ENCODE assay signal across 8 cellular contexts in the genomic region with DNA sequence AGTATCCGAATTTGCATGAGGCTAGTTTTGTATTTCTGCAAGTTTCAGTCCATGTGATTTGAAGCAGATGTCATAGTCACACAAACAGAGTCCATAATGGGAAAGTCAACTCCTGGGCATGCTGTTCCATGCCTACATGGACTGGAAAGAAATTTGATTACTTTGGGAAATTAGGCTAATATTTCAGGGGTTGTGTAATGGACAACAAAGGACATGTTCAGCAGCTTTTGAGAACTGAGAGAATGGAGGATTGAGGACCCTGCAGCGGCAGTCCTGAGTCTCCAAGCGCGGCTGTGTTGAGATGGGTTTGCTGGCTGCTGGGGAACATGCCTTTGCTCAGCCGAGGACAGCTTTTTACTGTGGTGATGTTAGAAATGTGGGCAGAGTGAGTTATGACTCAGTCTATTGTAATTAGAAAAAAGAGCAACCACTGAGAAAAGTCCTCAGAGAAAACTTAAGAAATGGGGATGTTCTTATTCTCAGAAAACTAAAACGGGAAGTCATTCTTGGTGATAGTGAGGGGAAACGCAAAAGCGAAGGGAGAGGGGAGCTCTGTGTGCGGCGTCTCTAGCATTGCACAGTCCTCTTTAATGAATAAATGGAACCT.
DNase-seq lines count a peak whose midpoint lies in the region; ATAC-seq and TF ChIP-seq lines count a peak whose summit lies in the region.

No MANE protein-coding gene starts in this region.

- CTCF ChIA-PET in GM10248 (lab: Yijun Ruan, JAX): interaction anchor here (1.1 to 3.1 kb wide), 10 partner anchors 8 to 36 kb away, joined by 3 to 24 read pairs (median 6); no protein-coding TSS in a partner anchor

- DNase-seq in GM10248 (ENCODE audit: extremely low spot score) (peak; percentile 74), KG1 (lab: John Stamatoyannopoulos, UW) (peak; percentile 58), naive B cell (peak; percentile 65), DMS153 (lab: John Stamatoyannopoulos, UW) (no peak), DMS 273 treated with DMSO at 0.1 percent for 48 hours (lab: John Stamatoyannopoulos, UW) (no peak), glomerular visceral epithelial cell (ENCODE audit: extremely low spot score) (no peak)
- peak; percentile 40 for DNase-seq in activated naive CD4-positive, alpha-beta T cell treated with anti-CD3 and anti-CD28 coated beads, Interleukin-2, amount 50 U/mL, for 16 hours

- no peaks in the 10 kb centered on the region for H3K9me3 Mint-ChIP-seq in naive B cell

- peak; percentile 85 for ATAC-seq in GM21528 (IDR thresholded peaks at IDR 0.05; ENCODE audit: low FRiP score, unreplicated experiment)
- peak; percentile 84 to 86 for ATAC-seq in naive B cell (ENCODE audit: low read depth in 2 of 2)

- no peaks in the 10 kb centered on the region for H3K27me3 Mint-ChIP-seq in naive B cell

- POLR2A ChIA-PET in GM10248 (lab: Yijun Ruan, JAX): interaction anchor here (0.8 to 4.3 kb wide), 7 partner anchors 9 to 37 kb away, joined by 5 to 55 read pairs (median 7); no protein-coding TSS in a partner anchor

- no peaks in the 10 kb centered on the region for H3K36me3 Mint-ChIP-seq in naive B cell

- TF ChIP-seq CTCF in GM10248 (IDR thresholded peaks at IDR 0.05; ENCODE audit: control extremely low read depth, extremely low read depth, low read depth, missing control alignments): no peak

- H3K27ac Mint-ChIP-seq in naive B cell: peak overlapping the region; percentile 69 to 97 (median 89)

- peak overlapping the region; percentile 52 to 88 (median 80) for H3K4me3 Mint-ChIP-seq in naive B cell

- peaks cover 29 to 42% (median 39%) of the 10 kb centered on the region in 3 donors for H3K4me1 Mint-ChIP-seq in naive B cell

Comparison
In these comparisons a context has a peak if more than half of its experiments do, and no peak if none do; other contexts are left out.
1. DNase-seq: peak in GM10248 (single experiment), KG1 (single experiment), activated naive CD4-positive, alpha-beta T cell treated with anti-CD3 and anti-CD28 coated beads, Interleukin-2, amount 50 U/mL, for 16 hours (single experiment) and naive B cell (single experiment); none in DMS153 (single experiment), DMS 273 treated with DMSO at 0.1 percent for 48 hours (single experiment) and glomerular visceral epithelial cell (single experiment).